In genomic region chr9:15115702-15116639, GRCh38 we compare ENCODE assay signal across 18 cellular contexts.
DNase-seq lines count a peak whose midpoint lies in the region; ATAC-seq and TF ChIP-seq lines count a peak whose summit lies in the region.
"Had no signal": no experiment of that assay in that cellular context is flagged by ENCODE, and none has a peak within 500 bp of the region (broad histone marks: within the 10 kb centered on the region; RNA-seq: fewer than 3 reads in every experiment).

No MANE protein-coding gene starts in this region.

- H3K27me3 ChIP-seq in adipocyte (replicated peaks; ENCODE audit: control insufficient read depth, insufficient read depth, low read length), result peaks cover 55% of the 10 kb centered on the region
- H3K27me3 ChIP-seq in stomach, result peaks cover 0 to 6% (median 0%) of the 10 kb centered on the region in 3 donors
- no peaks in the 10 kb centered on the region for H3K27me3 ChIP-seq in aorta (ENCODE audit: control insufficient read depth in 1 of 2, insufficient read depth in 2 of 2, low read length in 1 of 2)
- H3K27me3 ChIP-seq: BLaER1 treated with 17β-estradiol and CSF1 and Interleukin-3, amounts not matched to agents 10 nM and 100 nM had no signal

- peak; percentile 43 for DNase-seq in NCI-H2107 treated with DMSO at 0.1 percent for 48 hours (lab: John Stamatoyannopoulos, UW; ENCODE audit: unreplicated experiment)
- DNase-seq in NCI-H2107 (lab: John Stamatoyannopoulos, UW), result no peak
- peak; percentile 14 for DNase-seq in adipocyte (ENCODE audit: low read depth)
- DNase-seq in myocyte (ENCODE audit: low read depth), result peak; percentile 68
- DNase-seq in stomach, result no peak
- DNase-seq in MV-4-11 (lab: John Stamatoyannopoulos, UW), result no peak
- DNase-seq in SHP77 (lab: John Stamatoyannopoulos, UW), result no peak
- DNase-seq in aorta, result no peak
- DNase-seq: activated CD4-positive, alpha-beta T cell treated with anti-CD3 and anti-CD28 coated beads for 1 hour; activated naive CD8-positive, alpha-beta T cell treated with anti-CD3 and anti-CD28 coated beads, Interleukin-2, amount 50 U/mL, for 24 hours; erythroblast; naive thymus-derived CD4-positive, alpha-beta T cell; NCI-H1417 treated with DMSO at 0.1 percent for 48 hours; NCI-H446 treated with DMSO at 0.1 percent for 48 hours; T-helper 2 cell had no signal

- no peak for TF ChIP-seq CTCF in stomach (IDR thresholded peaks at IDR 0.05)

- no peak for TF ChIP-seq EP300 in stomach (IDR thresholded peaks at IDR 0.05)

- H3K27ac ChIP-seq in stomach, result peak overlapping the region in 1 of 5 donors; percentile 42
- H3K27ac ChIP-seq in aorta (ENCODE audit: low read depth in 1 of 2, low read length in 2 of 2), result no peak overlapping the region
- H3K27ac ChIP-seq: BLaER1 treated with 17β-estradiol and CSF1 and Interleukin-3, amounts not matched to agents 10 nM and 100 nM; prostate gland; thoracic aorta had no signal

- H3K4me3 ChIP-seq in adipocyte (ENCODE audit: low read length) (no peak overlapping the region), stomach (peak overlapping the region in 3 of 4 donors; percentile 2 to 18 (median 18)), aorta (ENCODE audit: low read length in 2 of 2) (no peak overlapping the region)
- H3K4me3 ChIP-seq: BLaER1 treated with 17β-estradiol and CSF1 and Interleukin-3, amounts not matched to agents 10 nM and 100 nM; prostate gland; thoracic aorta had no signal

- H3K4me1 ChIP-seq in adipocyte (ENCODE audit: control insufficient read depth, insufficient read depth, low read length) (no peaks in the 10 kb centered on the region), stomach (peaks cover 0 to 8% (median 0%) of the 10 kb centered on the region in 4 donors), aorta (ENCODE audit: control insufficient read depth in 1 of 2, insufficient read depth in 2 of 2, low read length in 2 of 2) (no peaks in the 10 kb centered on the region)
- H3K4me1 ChIP-seq: BLaER1 treated with 17β-estradiol and CSF1 and Interleukin-3, amounts not matched to agents 10 nM and 100 nM; prostate gland had no signal

- TF ChIP-seq POLR2A in stomach (IDR thresholded peaks at IDR 0.05), result no peak

- no peak for ATAC-seq in aorta (ENCODE audit: low FRiP score)
- ATAC-seq: activated naive CD8-positive, alpha-beta T cell treated with anti-CD3 and anti-CD28 coated beads, Interleukin-2, amount 50 U/mL, for 24 hours; naive thymus-derived CD4-positive, alpha-beta T cell had no signal

- H3K9ac ChIP-seq in adipocyte (ENCODE audit: low read length), result no peak overlapping the region
- H3K9ac ChIP-seq: BLaER1 treated with 17β-estradiol and CSF1 and Interleukin-3, amounts not matched to agents 10 nM and 100 nM had no signal

- H3K9me3 ChIP-seq in adipocyte (ENCODE audit: control insufficient read depth, low read length) (no peaks in the 10 kb centered on the region), stomach (no peaks in the 10 kb centered on the region), aorta (ENCODE audit: control insufficient read depth, low read length) (no peaks in the 10 kb centered on the region)
- H3K9me3 ChIP-seq: BLaER1 treated with 17β-estradiol and CSF1 and Interleukin-3, amounts not matched to agents 10 nM and 100 nM; prostate gland; thoracic aorta had no signal

- no peaks in the 10 kb centered on the region for H3K36me3 ChIP-seq in adipocyte (ENCODE audit: control insufficient read depth, insufficient read depth, low read length, severe bottlenecking)
- no peaks in the 10 kb centered on the region for H3K36me3 ChIP-seq in stomach
- H3K36me3 ChIP-seq in aorta (ENCODE audit: control insufficient read depth in 1 of 2, insufficient read depth in 2 of 2, low read length in 1 of 2), result no peaks in the 10 kb centered on the region
- H3K36me3 ChIP-seq: BLaER1 treated with 17β-estradiol and CSF1 and Interleukin-3, amounts not matched to agents 10 nM and 100 nM; prostate gland; thoracic aorta had no signal

- WGBS in stomach, 5 donors, result 40 to 52% (median 46%) methylated on average over 13 of the region's 13 CpGs
- 45 to 54% methylated on average over 13 of the region's 13 CpGs for WGBS in aorta, 2 donors

- intact Hi-C loops in stomach (cut with DNase I; ENCODE audit: low total_unique reads) (no loop called here), aorta (cut with DNase I) (no loop called here)

Comparison
In these comparisons a context has a peak if more than half of its experiments do, and no peak if none do; other contexts are left out.
1. DNase-seq: peak in NCI-H2107 treated with DMSO at 0.1 percent for 48 hours (single experiment), adipocyte (single experiment) and myocyte (single experiment); none in NCI-H2107 (single experiment), stomach (single experiment), MV-4-11 (single experiment), SHP77 (0 of 2) and aorta (0 of 2).
2. H3K4me3 ChIP-seq: peak in stomach (3 of 4); none in adipocyte (single experiment) and aorta (0 of 2).